Comparison of ENCODE assay signal across 8 cellular contexts in the genomic region with DNA sequence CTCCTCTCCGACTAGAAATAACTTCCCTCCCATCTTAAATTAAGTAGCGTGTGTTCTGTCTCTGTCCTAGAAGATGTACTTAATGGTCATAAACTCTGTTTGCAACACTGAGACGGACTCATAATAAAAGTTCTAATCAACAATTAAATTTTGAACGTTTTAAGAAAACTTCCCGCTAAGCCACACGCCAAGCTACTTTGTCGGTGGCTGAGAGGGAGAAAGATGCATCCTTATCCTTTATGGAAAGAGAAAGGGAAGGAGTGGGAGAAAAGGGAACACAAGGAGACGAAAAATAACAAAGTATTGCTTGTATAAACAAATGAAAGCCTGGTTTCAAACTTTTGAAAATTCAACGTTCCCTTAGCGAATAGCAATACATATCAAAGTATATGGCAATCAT. TPM values are rescaled to one million over a fixed set of nuclear protein-coding genes. Genes with fewer than 3 reads are reported as not detected.
DNase-seq lines count a peak whose midpoint lies in the region; ATAC-seq and TF ChIP-seq lines count a peak whose summit lies in the region.

No MANE protein-coding gene starts in this region.

- H3K4me1 Mint-ChIP-seq in dendritic cell treated with granulocyte-macrophage colony-stimulating factor and Interleukin-4, amounts not matched to agents 40 ng/mL and 50 ng/mL, for 4 days (ENCODE audit: low read depth): peaks cover 54% of the 10 kb centered on the region

- H3K27me3 ChIP-seq in DOHH2 (ENCODE audit: control insufficient read depth, low read length) (peaks cover under 1% of the 10 kb centered on the region; the same call in 1 of the 2 replicates), MG63 (no peaks in the 10 kb centered on the region), neuron (ENCODE audit: insufficient read depth, low read length) (no peaks in the 10 kb centered on the region)

- intact Hi-C loops in dendritic cell treated with granulocyte-macrophage colony-stimulating factor and Interleukin-4, amounts not matched to agents 40 ng/mL and 50 ng/mL, for 4 days (cut with micrococcal nuclease): no loop called here

- H3K4me1 ChIP-seq in DOHH2 (ENCODE audit: control insufficient read depth, low read length): peaks cover 54% of the 10 kb centered on the region
- H3K4me1 ChIP-seq in neuron (ENCODE audit: insufficient read depth, low read length): peaks cover 7% of the 10 kb centered on the region

- DNase-seq in MG63 (no peak), D341Med (ENCODE audit: low spot score) (no peak)
- no peak for DNase-seq in stimulated activated naive CD4-positive, alpha-beta T cell treated with Interleukin-2 at 50 U/mL for 16 hours (lab: John Stamatoyannopoulos, UW)

- peaks cover 36% of the 10 kb centered on the region for H3K36me3 Mint-ChIP-seq in dendritic cell treated with granulocyte-macrophage colony-stimulating factor and Interleukin-4, amounts not matched to agents 40 ng/mL and 50 ng/mL, for 4 days (ENCODE audit: low read depth)

- H3K9me3 Mint-ChIP-seq in dendritic cell treated with granulocyte-macrophage colony-stimulating factor and Interleukin-4, amounts not matched to agents 40 ng/mL and 50 ng/mL, for 4 days: no peaks in the 10 kb centered on the region

- H2AFZ ChIP-seq in neuron (ENCODE audit: low read depth, low read length): peak overlapping the region; percentile 99

- H3K4me3 Mint-ChIP-seq in dendritic cell treated with granulocyte-macrophage colony-stimulating factor and Interleukin-4, amounts not matched to agents 40 ng/mL and 50 ng/mL, for 4 days: peak overlapping the region; percentile 83

- peak overlapping the region; percentile 89 for H3K27ac Mint-ChIP-seq in dendritic cell treated with granulocyte-macrophage colony-stimulating factor and Interleukin-4, amounts not matched to agents 40 ng/mL and 50 ng/mL, for 4 days

- no peak for TF ChIP-seq CTCF in DOHH2 (IDR thresholded peaks at IDR 0.05; ENCODE audit: low read depth, low read length, poor library complexity, severe bottlenecking)

- H3K27me3 Mint-ChIP-seq in dendritic cell treated with granulocyte-macrophage colony-stimulating factor and Interleukin-4, amounts not matched to agents 40 ng/mL and 50 ng/mL, for 4 days: no peaks in the 10 kb centered on the region

- ATAC-seq in esophagus mucosa (no peak), GM18502 (IDR thresholded peaks at IDR 0.05; ENCODE audit: poor library complexity, unreplicated experiment) (no peak)

- H3K9me3 ChIP-seq in DOHH2 (ENCODE audit: control insufficient read depth, insufficient read depth, low read length) (no peaks in the 10 kb centered on the region), MG63 (no peaks in the 10 kb centered on the region), neuron (ENCODE audit: low read length) (peaks cover 2% of the 10 kb centered on the region)

- peak overlapping the region; percentile 88 for H3K4me2 ChIP-seq in DOHH2 (ENCODE audit: low read length)

- H3K9me2 ChIP-seq in DOHH2 (replicated peaks; ENCODE audit: control insufficient read depth, low read length): no peaks in the 10 kb centered on the region

- H3K27ac ChIP-seq in DOHH2 (ENCODE audit: low read depth, low read length): peak overlapping the region; percentile 31; the same call in 1 of the 2 replicates

- H3F3A ChIP-seq in DOHH2 (ENCODE audit: control insufficient read depth, insufficient read depth): peaks cover 17% of the 10 kb centered on the region; the same call in 1 of the 2 replicates

- H4K20me1 ChIP-seq in DOHH2 (ENCODE audit: control insufficient read depth, insufficient read depth, low read depth, low read length): no peaks in the 10 kb centered on the region; the same call in 1 of the 2 replicates

- H3K36me3 ChIP-seq in DOHH2 (ENCODE audit: control insufficient read depth, low read length) (0 out of 2 replicates have a peak, but pooled peaks cover 5% of the 10 kb centered on the region), MG63 (peaks cover 14% of the 10 kb centered on the region), neuron (ENCODE audit: insufficient read depth, low read length) (no peaks in the 10 kb centered on the region)

- peaks cover 55% of the 10 kb centered on the region for H3K79me2 ChIP-seq in DOHH2 (ENCODE audit: control insufficient read depth, low read length)

- H3K4me3 ChIP-seq in DOHH2 (ENCODE audit: low read length) (peak overlapping the region; percentile 91), MG63 (peak overlapping the region; percentile 87), neuron (ENCODE audit: low read length) (peak overlapping the region; percentile 96)

RNA-seq across cellular contexts. Expression of gene GNB4, which starts 0.9 kb away (rescaled TPM):
- total RNA-seq in MG63 (2014; rRNA removed; shearing (Covaris generic); ENCODE audit: low replicate concordance): 50.9 and 62.7 TPM in 2 replicates
- total RNA-seq in esophagus mucosa: 13.2 TPM
